1 cellular context compared by ENCODE assay signal in the genomic region with DNA sequence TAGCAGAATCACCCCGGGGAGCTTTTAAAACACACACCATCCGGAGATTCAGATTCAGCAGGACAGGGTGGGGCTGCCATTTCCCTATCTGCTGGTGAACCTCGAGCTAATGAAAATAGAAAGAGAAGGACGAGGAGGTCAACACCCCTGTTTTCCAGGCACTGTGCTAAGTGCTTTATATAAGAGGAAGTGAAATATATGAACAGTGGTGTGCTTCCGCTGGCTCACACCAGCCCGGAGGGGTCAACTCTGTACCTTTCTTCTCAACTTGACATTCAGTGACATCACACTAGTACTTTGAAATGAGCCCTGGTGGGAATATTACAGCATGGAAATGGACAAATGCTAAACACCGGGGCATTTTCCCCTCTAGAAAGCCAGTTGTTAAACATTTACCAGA.
A peak's percentile ranks its signal among the peaks of the same experiment; 100 is the strongest.
TF ChIP-seq lines count a peak whose summit lies in the region.

No MANE protein-coding gene starts in this region.

TF ChIP-seq in HepG2, 621 proteins besides CTCF, POLR2A, EP300 and RAD21 (continued from another document):
- TF ChIP-seq, protein P1, sequence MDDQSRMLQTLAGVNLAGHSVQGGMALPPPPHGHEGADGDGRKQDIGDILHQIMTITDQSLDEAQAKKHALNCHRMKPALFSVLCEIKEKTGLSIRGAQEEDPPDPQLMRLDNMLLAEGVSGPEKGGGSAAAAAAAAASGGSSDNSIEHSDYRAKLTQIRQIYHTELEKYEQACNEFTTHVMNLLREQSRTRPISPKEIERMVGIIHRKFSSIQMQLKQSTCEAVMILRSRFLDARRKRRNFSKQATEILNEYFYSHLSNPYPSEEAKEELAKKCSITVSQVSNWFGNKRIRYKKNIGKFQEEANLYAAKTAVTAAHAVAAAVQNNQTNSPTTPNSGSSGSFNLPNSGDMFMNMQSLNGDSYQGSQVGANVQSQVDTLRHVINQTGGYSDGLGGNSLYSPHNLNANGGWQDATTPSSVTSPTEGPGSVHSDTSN (CRISPR knock-in tag; IDR thresholded peaks at IDR 0.05; ENCODE audit: borderline replicate concordance), result no peak
- 0 out of 2 replicates have a peak, but pooled peaks have one; percentile 0 for TF ChIP-seq ZNF891 (CRISPR knock-in tag; IDR thresholded peaks at IDR 0.05)
